In genomic region chr7:140625908-140626868, GRCh38 we compare ENCODE assay signal across 8 cellular contexts. TPM values are rescaled to one million over a fixed set of nuclear protein-coding genes. Genes with fewer than 3 reads are reported as not detected.
DNase-seq lines count a peak whose midpoint lies in the region; ATAC-seq, FAIRE-seq and TF ChIP-seq lines count a peak whose summit lies in the region.

No MANE protein-coding gene starts in this region.

- no peaks in the 10 kb centered on the region for H3K27me3 ChIP-seq in lung (ENCODE audit: control insufficient read depth, insufficient read depth)

- no peak for FAIRE-seq in urothelium cell line (lab: Jason Lieb, UNC)

- H3K36me3 ChIP-seq in lung (ENCODE audit: control insufficient read depth in 2 of 2, insufficient read depth in 2 of 2, low read length in 2 of 2) = no peaks in the 10 kb centered on the region

- H3K4me3 ChIP-seq in lung = no peak overlapping the region

- WGBS in lung, 2 donors = 62 to 74% methylated on average over 17 of the region's 17 CpGs

- H3K9me3 ChIP-seq in lung (ENCODE audit: control insufficient read depth in 2 of 2, insufficient read depth in 1 of 2, low read length in 1 of 2) = no peaks in the 10 kb centered on the region

- peak; percentile 79 for DNase-seq in Ammon's horn (ENCODE audit: low spot score)
- peak; percentile 24 for DNase-seq in NCI-H2196 (lab: John Stamatoyannopoulos, UW; ENCODE audit: unreplicated experiment)
- peak; percentile 71 for DNase-seq in ecto neural progenitor cell (ENCODE audit: low spot score)
- DNase-seq in lung (ENCODE audit: low spot score) = peak; percentile 66
- DNase-seq in urothelium cell line (ENCODE audit: low spot score) = peak; percentile 90
- DNase-seq in KG1 (lab: John Stamatoyannopoulos, UW) = no peak

- H3K27ac ChIP-seq in lung (ENCODE audit: low read depth in 1 of 2, low read length in 1 of 2) = peak overlapping the region; percentile 9 to 34

- TF ChIP-seq CTCF in lung (IDR thresholded peaks at IDR 0.05; ENCODE audit: control extremely low read depth, extremely low read depth) = no peak

- ATAC-seq in lung (ENCODE audit: insufficient read depth, low FRiP score) = peak; percentile 48
- ATAC-seq in GM18519 (IDR thresholded peaks at IDR 0.05; ENCODE audit: low FRiP score, unreplicated experiment) = no peak
- no peak for ATAC-seq in GM19455 (IDR thresholded peaks at IDR 0.05; ENCODE audit: unreplicated experiment)

- H3K4me1 ChIP-seq in lung (ENCODE audit: control insufficient read depth in 2 of 2, insufficient read depth in 2 of 2, low read length in 2 of 2) = peaks cover 0 to 4% of the 10 kb centered on the region in 2 donors

RNA-seq across cellular contexts. Expression of gene DENND2A, which starts 14.4 kb away (rescaled TPM):
- total RNA-seq in lung = 10 to 100 TPM; 12.8 to 32.4 TPM
- 1 to 10 TPM; 4.1 to 6.6 TPM for polyA plus RNA-seq in lung

RNA-seq across cellular contexts. Expression of gene ADCK2, which starts 46.6 kb away (rescaled TPM):
- 10 to 100 TPM; 11.3 to 27.0 TPM for total RNA-seq in lung
- polyA plus RNA-seq in lung = 10 to 100 TPM; 10.4 to 16.2 TPM
